In the genomic region with DNA sequence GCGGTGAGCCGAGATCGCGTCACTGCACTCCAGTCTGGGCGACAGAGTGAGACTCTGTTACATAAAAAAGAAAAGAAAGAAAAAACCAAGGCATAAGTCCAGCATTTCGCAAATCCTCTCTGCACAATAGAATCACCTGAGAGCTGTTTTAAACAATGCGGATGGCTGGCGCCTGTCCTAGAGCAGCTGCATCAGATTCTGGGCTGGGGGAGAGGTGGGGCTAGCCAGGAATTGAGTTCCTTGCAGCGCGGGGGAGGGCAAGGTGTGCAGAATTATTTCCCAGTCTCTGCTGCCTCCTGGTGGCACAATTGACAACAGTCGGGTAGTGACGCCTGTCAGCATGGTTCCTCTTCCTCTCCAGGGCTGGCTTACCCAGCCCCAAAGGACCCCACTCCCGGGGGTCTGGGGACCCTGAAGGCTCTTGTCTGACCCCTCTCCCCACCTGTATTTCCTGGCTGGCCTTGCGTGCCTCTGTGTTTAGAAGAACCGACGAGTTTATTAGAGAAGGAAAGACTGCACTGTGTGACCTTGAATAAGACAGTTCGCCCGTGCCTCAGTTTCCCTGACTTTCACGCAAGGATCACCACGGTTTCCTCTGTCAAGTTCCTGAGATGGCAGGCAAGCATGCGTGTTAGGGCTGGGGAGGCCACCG, we compare ENCODE assay signal across 8 cellular contexts. TPM values are rescaled to one million over a fixed set of nuclear protein-coding genes. Genes with fewer than 3 reads are reported as not detected.
A peak's percentile ranks its signal among the peaks of the same experiment; 100 is the strongest.
DNase-seq lines count a peak whose midpoint lies in the region; ATAC-seq and TF ChIP-seq lines count a peak whose summit lies in the region.

No MANE protein-coding gene starts in this region.

- TF ChIP-seq CTCF in AG09319 (IDR thresholded peaks at IDR 0.05; ENCODE audit: low read depth, low read length) = peak; percentile 75
- peak; percentile 86 to 95 (median 88) for TF ChIP-seq CTCF in right lobe of liver (IDR thresholded peaks at IDR 0.05)

- H3K27ac Mint-ChIP-seq in activated CD4-positive, alpha-beta T cell treated with anti-CD3 and anti-CD28 coated beads for 36 hours = peak overlapping the region; percentile 51

- H3K4me1 Mint-ChIP-seq in activated CD4-positive, alpha-beta T cell treated with anti-CD3 and anti-CD28 coated beads for 36 hours = no peaks in the 10 kb centered on the region

- no peaks in the 10 kb centered on the region for H3K36me3 ChIP-seq in right lobe of liver

- ATAC-seq in GM19035 (IDR thresholded peaks at IDR 0.05; ENCODE audit: unreplicated experiment) (peak; percentile 51), HG03280 (IDR thresholded peaks at IDR 0.05; ENCODE audit: unreplicated experiment) (peak; percentile 58), right lobe of liver (peak; percentile 97 to 98 (median 98))
- peak; percentile 98 for ATAC-seq in activated CD4-positive, alpha-beta T cell treated with anti-CD3 and anti-CD28 coated beads for 36 hours

- H3K27me3 ChIP-seq in right lobe of liver = no peaks in the 10 kb centered on the region

- H3K9me3 ChIP-seq in right lobe of liver = no peaks in the 10 kb centered on the region

- CTCF ChIA-PET in activated CD4-positive, alpha-beta T cell treated with anti-CD3 and anti-CD28 coated beads for 36 hours (lab: Charles Lee) = interaction anchor here (0.6 to 1.9 kb wide), 20 partner anchors 8 to 703 kb away, joined by 3 to 10 read pairs (median 3); a partner anchor contains a TSS

- DNase-seq in AG09319 (ENCODE audit: extremely low read depth, low read depth) = peak; percentile 28
- peak; percentile 72 for DNase-seq in NCI-H460 (ENCODE audit: extremely low read depth, low read depth)
- DNase-seq in activated CD4-positive, alpha-beta T cell treated with anti-CD3 and anti-CD28 coated beads for 36 hours = peak; percentile 93
- peak; percentile 85 to 88 (median 85) for DNase-seq in right lobe of liver
- DNase-seq in stimulated activated CD4-positive, alpha-beta T cell treated with anti-CD3 and anti-CD28 coated beads, Interleukin-4, amount 100 ng/mL, for 24 hours = peak; percentile 88

- TF ChIP-seq POLR2A in right lobe of liver (IDR thresholded peaks at IDR 0.05) = no peak

- H3K4me3 Mint-ChIP-seq in activated CD4-positive, alpha-beta T cell treated with anti-CD3 and anti-CD28 coated beads for 36 hours = peak overlapping the region; percentile 55

- peak overlapping the region in 2 of 3 donors; percentile 21 to 30 for H3K4me3 ChIP-seq in right lobe of liver

- no peaks in the 10 kb centered on the region for H3K9me3 Mint-ChIP-seq in activated CD4-positive, alpha-beta T cell treated with anti-CD3 and anti-CD28 coated beads for 36 hours (ENCODE audit: low read depth)

- H3K27me3 Mint-ChIP-seq in activated CD4-positive, alpha-beta T cell treated with anti-CD3 and anti-CD28 coated beads for 36 hours = no peaks in the 10 kb centered on the region

- intact Hi-C loops in activated CD4-positive, alpha-beta T cell treated with anti-CD3 and anti-CD28 coated beads for 36 hours (cut with DNase I, micrococcal nuclease) = loop anchor here (1.0 to 5.0 kb wide), 9 partner anchors 115 to 806 kb away; a partner anchor contains a TSS
- intact Hi-C loops in right lobe of liver (cut with DNase I) = no loop called here

- peak overlapping the region; percentile 8 for H3K27ac ChIP-seq in cingulate gyrus (ENCODE audit: low read depth, low read length)
- H3K27ac ChIP-seq in right lobe of liver = no peak overlapping the region

- POLR2A ChIA-PET in activated CD4-positive, alpha-beta T cell treated with anti-CD3 and anti-CD28 coated beads for 36 hours (lab: Charles Lee) = no interaction called here

- WGBS in right lobe of liver (ENCODE audit: insufficient coverage, low coverage, low lambda C conversion rate, missing lambda C conversion rate) = 6% methylated on average over 20 of the region's 22 CpGs

- no peaks in the 10 kb centered on the region for H3K36me3 Mint-ChIP-seq in activated CD4-positive, alpha-beta T cell treated with anti-CD3 and anti-CD28 coated beads for 36 hours (ENCODE audit: low read depth)

- H3K4me1 ChIP-seq in right lobe of liver = peaks cover 0 to 10% (median 0%) of the 10 kb centered on the region in 4 donors

RNA-seq across cellular contexts. Expression of a gene that starts 41.1 kb away (rescaled TPM):
- 1.3 and 2.8 TPM in 2 replicates for total RNA-seq in NCI-H460 (2014; rRNA removed; shearing (Covaris generic))
- polyA plus RNA-seq in NCI-H460 (2014; cell fraction: nucleus; rRNA removed) = 2.0 and 2.6 TPM in 2 replicates
- total RNA-seq in activated CD4-positive, alpha-beta T cell treated with anti-CD3 and anti-CD28 coated beads for 36 hours = 1 to 10 TPM; 7.0 to 7.6 TPM
- 10 to 100 TPM; 11.1 to 23.1 (median 17.7) TPM for total RNA-seq in right lobe of liver

Comparison
In these comparisons a context has a peak if more than half of its experiments do, and no peak if none do; other contexts are left out.
1. DNase-seq: peak in every context shown above with its lines; median percentile 93 in activated CD4-positive, alpha-beta T cell treated with anti-CD3 and anti-CD28 coated beads for 36 hours; 88 in stimulated activated CD4-positive, alpha-beta T cell treated with anti-CD3 and anti-CD28 coated beads, Interleukin-4, amount 100 ng/mL, for 24 hours; 85 in right lobe of liver; 72 in NCI-H460; 28 in AG09319.
2. intact Hi-C loops: an anchor here in activated CD4-positive, alpha-beta T cell treated with anti-CD3 and anti-CD28 coated beads for 36 hours (1.0 to 5.0 kb wide); none called in right lobe of liver.